ENCODE assay signal across 18 cellular contexts in genomic region chr7:7521259-7521658, GRCh38. TPM values are rescaled to one million over a fixed set of nuclear protein-coding genes. Genes with fewer than 3 reads are reported as not detected.
DNase-seq lines count a peak whose midpoint lies in the region; ATAC-seq, FAIRE-seq and TF ChIP-seq lines count a peak whose summit lies in the region.
"Had no signal": no experiment of that assay in that cellular context is flagged by ENCODE, and none has a peak within 500 bp of the region (broad histone marks: within the 10 kb centered on the region; RNA-seq: fewer than 3 reads in every experiment).

No MANE protein-coding gene starts in this region.

- intact Hi-C loops in A673 (cut with micrococcal nuclease; ENCODE audit: unreplicated experiment), result no loop called here
- intact Hi-C loops in GM12878 (cut with micrococcal nuclease; ENCODE audit: unreplicated experiment), result no loop called here
- intact Hi-C loops in sigmoid colon (cut with DNase I), result no loop called here

- H2AFZ ChIP-seq in GM12878 (ENCODE audit: control insufficient read depth, low read depth, low read length), result no peak overlapping the region
- H2AFZ ChIP-seq: GM23248 had no signal

- no TSS peak for BruUV-seq in A673 (replicated peaks; lab: Mats Ljungman, UMichigan)
- no TSS peak for BruUV-seq in GM12878 (replicated peaks; lab: Mats Ljungman, UMichigan)

- H3K27me3 ChIP-seq in A673 (replicated peaks; ENCODE audit: insufficient read depth, low read depth, low read length, poor library complexity) (no peaks in the 10 kb centered on the region), GM12878 (replicated peaks in 1 of 2; ENCODE audit: control insufficient read depth in 2 of 2, insufficient read depth in 2 of 2, low read length in 1 of 2) (no peaks in the 10 kb centered on the region), sigmoid colon (no peaks in the 10 kb centered on the region)

- CTCF ChIA-PET in A673 (lab: Charles Lee), result interaction anchor here (0.5 kb wide), 1 partner anchor 986 kb away, joined by 3 read pairs; no protein-coding TSS in a partner anchor
- CTCF ChIA-PET in GM12878 (lab: Yijun Ruan, JAX), result interaction anchor here (0.8 kb wide), 1 partner anchor 696 kb away, joined by 3 read pairs; no protein-coding TSS in a partner anchor

- SMC1A ChIA-PET in GM12878 (lab: Charles Lee; ENCODE audit: uncharacterized antibody, unreplicated experiment), result interaction anchor here (1.9 kb wide), 1 partner anchor 75 kb away, joined by 4 read pairs; no protein-coding TSS in a partner anchor

- no peak overlapping the region for H3K27ac Mint-ChIP-seq in activated naive CD4-positive, alpha-beta T cell treated with anti-CD3 and anti-CD28 coated beads, Interleukin-2, amount 50 U/mL, for 72 hours

- POLR2A ChIA-PET in A673 (lab: Charles Lee; ENCODE audit: low non-redundant PET), result no interaction called here
- POLR2A ChIA-PET in GM12878 (lab: Charles Lee), result no interaction called here

- no peaks in the 10 kb centered on the region for H3K79me2 ChIP-seq in GM12878 (ENCODE audit: control insufficient read depth, insufficient read depth, low read length)

- TF ChIP-seq POLR2A in GM12878 (IDR thresholded peaks at IDR 0.05; ENCODE audit: low read depth, low read length) (no peak), sigmoid colon (IDR thresholded peaks at IDR 0.05) (no peak)

- H3K4me2 ChIP-seq in GM12878 (ENCODE audit: control insufficient read depth, insufficient read depth), result no peak overlapping the region
- H3K4me2 ChIP-seq: SK-N-SH had no signal

- no peak overlapping the region for H3K4me3 ChIP-seq in A673 (ENCODE audit: low read depth, low read length, poor library complexity, severe bottlenecking)
- H3K4me3 ChIP-seq in GM12878, result no peak overlapping the region
- H3K4me3 ChIP-seq in sigmoid colon, result no peak overlapping the region
- H3K4me3 ChIP-seq: GM23248 had no signal

- H3K9ac ChIP-seq in GM12878 (ENCODE audit: control insufficient read depth, insufficient read depth, low read length), result no peak overlapping the region
- H3K9ac ChIP-seq: GM23248, SK-N-SH had no signal

- H4K20me1 ChIP-seq in GM12878 (ENCODE audit: control insufficient read depth, insufficient read depth), result no peaks in the 10 kb centered on the region

- H3K9me3 ChIP-seq in A673 (ENCODE audit: low read depth, low read length, poor library complexity, severe bottlenecking) (no peaks in the 10 kb centered on the region), GM12878 (replicated peaks; ENCODE audit: control insufficient read depth, insufficient read depth, low read length) (no peaks in the 10 kb centered on the region), sigmoid colon (no peaks in the 10 kb centered on the region)
- H3K9me3 ChIP-seq: SK-N-SH had no signal

- no peaks in the 10 kb centered on the region for H3K9me3 Mint-ChIP-seq in activated naive CD4-positive, alpha-beta T cell treated with anti-CD3 and anti-CD28 coated beads, Interleukin-2, amount 50 U/mL, for 72 hours

- H3K36me3 ChIP-seq in A673 (ENCODE audit: insufficient read depth, low read length, poor library complexity, severe bottlenecking), result no peaks in the 10 kb centered on the region
- H3K36me3 ChIP-seq in GM12878 (ENCODE audit: control insufficient read depth in 2 of 2, insufficient read depth in 2 of 2, low read length in 1 of 2), result no peaks in the 10 kb centered on the region
- no peaks in the 10 kb centered on the region for H3K36me3 ChIP-seq in sigmoid colon

- 28% methylated on average over 3 of the region's 3 CpGs for WGBS in GM12878 (ENCODE audit: insufficient coverage, insufficient replicate concordance, low lambda C conversion rate, missing lambda C conversion rate)
- WGBS in sigmoid colon, 2 donors, result 62 to 89% methylated on average over 3 of the region's 3 CpGs

- TF ChIP-seq CTCF in A673 (conservative IDR thresholded peaks at IDR 0.05; ENCODE audit: low read depth, low read length) (peak; percentile 16; the same call in 1 of the 2 replicates), GM12873 (IDR thresholded peaks at IDR 0.05; ENCODE audit: insufficient read depth, low read depth, low read length, missing control alignments) (peak; percentile 2), GM12878 (IDR thresholded peaks at IDR 0.05 in 2 of 3, conservative IDR thresholded peaks at IDR 0.05 in 1 of 3; ENCODE audit: control insufficient read depth in 2 of 3, extremely low read depth in 1 of 3, insufficient read depth in 1 of 3, low read depth in 3 of 3, low read length in 3 of 3) (peak in 2 of 3 experiments; percentile 13 to 23; a peak in 2 of 6 replicates), sigmoid colon (IDR thresholded peaks at IDR 0.05) (no peak)

- TF ChIP-seq EP300 in GM12878 (IDR thresholded peaks at IDR 0.05; ENCODE audit: borderline replicate concordance in 1 of 2, control insufficient read depth in 1 of 2, low read depth in 2 of 2, low read length in 2 of 2) (no peak), sigmoid colon (IDR thresholded peaks at IDR 0.05) (no peak)

- ATAC-seq in GM12878, result peak; percentile 47; the same call in 1 of the 3 replicates
- no peak for ATAC-seq in GM18870 (IDR thresholded peaks at IDR 0.05; ENCODE audit: unreplicated experiment)
- ATAC-seq in activated naive CD4-positive, alpha-beta T cell treated with anti-CD3 and anti-CD28 coated beads, Interleukin-2, amount 50 U/mL, for 72 hours, result no peak
- ATAC-seq: esophagus mucosa had no signal

- H3K27ac ChIP-seq in A673 (ENCODE audit: low read depth, low read length, poor library complexity, severe bottlenecking) (no peak overlapping the region), GM12878 (ENCODE audit: control insufficient read depth, insufficient read depth) (no peak overlapping the region), sigmoid colon (no peak overlapping the region)
- H3K27ac ChIP-seq: GM23248, VCaP had no signal

- DNase-seq in A673 (ENCODE audit: low spot score) (peak; percentile 27), NCI-H226 (peak; percentile 15), GM12878 (ENCODE audit: low read depth, low spot score) (no peak), NOMO-1 (lab: John Stamatoyannopoulos, UW; ENCODE audit: unreplicated experiment in 2 of 2) (no peak), sigmoid colon (no peak)
- DNase-seq in activated naive CD4-positive, alpha-beta T cell treated with anti-CD3 and anti-CD28 coated beads, Interleukin-2, amount 50 U/mL, for 72 hours (ENCODE audit: low spot score in 2 of 2), result no peak
- DNase-seq: activated effector memory CD4-positive, alpha-beta T cell treated with Interleukin-2 at 50 U/mL for 16 hours; AML-193; dermis blood vessel endothelial cell; glutamatergic neuron; GM23248; SK-N-SH; substantia nigra had no signal

- in situ Hi-C loops in GM12878 (cut with MboI), result no loop called here

- FAIRE-seq in GM12878 (lab: Jason Lieb, UNC), result no peak

- TF ChIP-seq RAD21 in GM12878 (IDR thresholded peaks at IDR 0.05; ENCODE audit: insufficient read depth, low read depth, low read length), result peak; percentile 42; the same call in 1 of the 2 replicates

- RAD21 ChIA-PET in GM12878 (lab: Charles Lee; ENCODE audit: unreplicated experiment), result interaction anchor here (0.9 to 1.4 kb wide), 2 partner anchors 160 to 775 kb away, joined by 3 to 5 read pairs; no protein-coding TSS in a partner anchor

- peaks cover 11% of the 10 kb centered on the region for H3K4me1 ChIP-seq in A673 (ENCODE audit: insufficient read depth, low read length, poor library complexity, severe bottlenecking)
- H3K4me1 ChIP-seq in GM12878 (ENCODE audit: control insufficient read depth, insufficient read depth, low read length), result no peaks in the 10 kb centered on the region
- H3K4me1 ChIP-seq in sigmoid colon, result no peaks in the 10 kb centered on the region

- H3K36me3 Mint-ChIP-seq in activated naive CD4-positive, alpha-beta T cell treated with anti-CD3 and anti-CD28 coated beads, Interleukin-2, amount 50 U/mL, for 72 hours, result no peaks in the 10 kb centered on the region

RNA-seq across cellular contexts. Expression of gene COL28A1, which starts 14.4 kb away (rescaled TPM):
- total RNA-seq in A673 (2021) (0.22 and 0.34 TPM in 2 replicates), GM12878 (2014; rRNA removed) (not detected in 2 replicates), GM12878 (2014; rRNA removed; fragmentation: Illumina TruSeq; extraction: Trizol) (0.05 TPM in 1 of 2 replicates, not detected in the other), GM12878 (2021) (not detected in 2 replicates), sigmoid colon (10 to 100 TPM in 3 of 4 donors, 1 to 10 TPM in 1; 9.9 to 25.5 (median 17.3) TPM)
- total RNA-seq in GM12878 (2013; cell fraction: nucleolus; rRNA removed), result 0.56 and 0.67 TPM in 2 replicates
- polyA plus RNA-seq in GM12878 (2011; ENCODE audit: low read depth), result not detected
- polyA plus RNA-seq in GM12878 (2011; rRNA removed) (0.05 and 0.06 TPM in 2 replicates), GM12878 (2014; fragmentation: Illumina TruSeq; extraction: Trizol) (not detected in 2 replicates), GM12878 (2014; fragmentation: Nextera tagmentation; extraction: Ambion mirVana) (not detected), GM12878 (2014; rRNA removed) (0.22 TPM in 1 of 2 replicates, not detected in the other), GM12878 (2016; fragmentation: Nextera tagmentation; extraction: Ambion mirVana) (not detected), sigmoid colon (1 to 10 TPM in 2 of 3 donors, under 1 TPM in 1; 0.60 to 3.5 (median 1.6) TPM)
- polyA plus RNA-seq in GM12878 (2011; cell fraction: cytosol; rRNA removed), result 0.03 and 0.05 TPM in 2 replicates
- polyA plus RNA-seq in GM12878 (2011; cell fraction: nucleus; rRNA removed), result 0.36 and 0.41 TPM in 2 replicates
- 0.06 and 0.08 TPM in 2 replicates for polyA plus RNA-seq in GM12878 (2012)
- polyA minus RNA-seq in GM12878 (2011; rRNA and poly(A)+ RNA removed), result 0.15 TPM in 2 replicates
- not detected in 2 replicates for polyA minus RNA-seq in GM12878 (2011; cell fraction: cytosol; rRNA and poly(A)+ RNA removed)
- 0.24 and 0.38 TPM in 2 replicates for polyA minus RNA-seq in GM12878 (2011; cell fraction: nucleus; rRNA and poly(A)+ RNA removed)
- total RNA-seq in activated naive CD4-positive, alpha-beta T cell treated with anti-CD3 and anti-CD28 coated beads, Interleukin-2, amount 50 U/mL, for 72 hours, result under 1 TPM in 1 of 2 donors, not detected in 1; 0.09 TPM
- total RNA-seq: activated CD8-positive, alpha-beta memory T cell treated with anti-CD3 and anti-CD28 coated beads for 36 hours; GM23248 had no signal
- polyA plus RNA-seq: GM23248, SK-N-SH had no signal

RNA-seq across cellular contexts. Expression of gene MIOS, which starts 45.4 kb away (rescaled TPM):
- 19.2 and 21.0 TPM in 2 replicates for total RNA-seq in A673 (2021)
- total RNA-seq in GM12878 (2013; cell fraction: nucleolus; rRNA removed), result 430 and 456 TPM in 2 replicates
- 59.7 and 66.3 TPM in 2 replicates for total RNA-seq in GM12878 (2014; rRNA removed)
- 57.4 and 60.5 TPM in 2 replicates for total RNA-seq in GM12878 (2014; rRNA removed; fragmentation: Illumina TruSeq; extraction: Trizol)
- total RNA-seq in GM12878 (2021), result 54.7 and 56.8 TPM in 2 replicates
- 34.6 TPM for polyA plus RNA-seq in GM12878 (2011; ENCODE audit: low read depth)
- 94.9 and 153 TPM in 2 replicates for polyA plus RNA-seq in GM12878 (2011; rRNA removed)
- polyA plus RNA-seq in GM12878 (2011; cell fraction: cytosol; rRNA removed), result 40.6 and 45.4 TPM in 2 replicates
- polyA plus RNA-seq in GM12878 (2011; cell fraction: nucleus; rRNA removed), result 67.2 and 74.7 TPM in 2 replicates
- polyA plus RNA-seq in GM12878 (2012), result 31.3 and 46.9 TPM in 2 replicates
- polyA plus RNA-seq in GM12878 (2014; fragmentation: Illumina TruSeq; extraction: Trizol), result 41.7 and 59.1 TPM in 2 replicates
- 10 to 100 TPM; 13.1 to 18.7 TPM for polyA plus RNA-seq in GM12878 (2014; fragmentation: Nextera tagmentation; extraction: Ambion mirVana)
- polyA plus RNA-seq in GM12878 (2014; rRNA removed), result 32.6 and 44.7 TPM in 2 replicates
- 10 to 100 TPM; 52.5 to 55.8 TPM for polyA plus RNA-seq in GM12878 (2016; fragmentation: Nextera tagmentation; extraction: Ambion mirVana)
- polyA minus RNA-seq in GM12878 (2011; rRNA and poly(A)+ RNA removed), result 121 and 193 TPM in 2 replicates
- polyA minus RNA-seq in GM12878 (2011; cell fraction: cytosol; rRNA and poly(A)+ RNA removed), result 36.8 and 39.8 TPM in 2 replicates
- polyA minus RNA-seq in GM12878 (2011; cell fraction: nucleus; rRNA and poly(A)+ RNA removed), result 174 and 202 TPM in 2 replicates
- 10 to 100 TPM; 20.8 to 65.3 TPM for total RNA-seq in activated naive CD4-positive, alpha-beta T cell treated with anti-CD3 and anti-CD28 coated beads, Interleukin-2, amount 50 U/mL, for 72 hours
- 10 to 100 TPM; 20.8 to 40.3 (median 30.7) TPM for total RNA-seq in sigmoid colon
- 10 to 100 TPM; 11.3 to 16.9 (median 15.6) TPM for polyA plus RNA-seq in sigmoid colon

Comparison
In these comparisons a context has a peak if more than half of its experiments do, and no peak if none do; other contexts are left out.
1. DNase-seq: peak in A673 (single experiment) and NCI-H226 (single experiment); none in GM12878 (single experiment), NOMO-1 (0 of 2), activated naive CD4-positive, alpha-beta T cell treated with anti-CD3 and anti-CD28 coated beads, Interleukin-2, amount 50 U/mL, for 72 hours (0 of 2) and sigmoid colon (single experiment).
2. CTCF ChIP-seq: peak in A673 (single experiment), GM12873 (single experiment) and GM12878 (2 of 3); none in sigmoid colon (0 of 4).